ENCODE assay signal across 19 cellular contexts in genomic region chr2:102044235-102044920, GRCh38. TPM values are rescaled to one million over a fixed set of nuclear protein-coding genes. Genes with fewer than 3 reads are reported as not detected.
DNase-seq lines count a peak whose midpoint lies in the region; ATAC-seq, FAIRE-seq and TF ChIP-seq lines count a peak whose summit lies in the region.
"Had no signal": no experiment of that assay in that cellular context is flagged by ENCODE, and none has a peak within 500 bp of the region (broad histone marks: within the 10 kb centered on the region; RNA-seq: fewer than 3 reads in every experiment).

No MANE protein-coding gene starts in this region.

- no peaks in the 10 kb centered on the region for H3K4me1 ChIP-seq in K562 (replicated peaks in 1 of 2; ENCODE audit: control insufficient read depth in 2 of 2, insufficient read depth in 2 of 2, low read length in 2 of 2)
- H3K4me1 ChIP-seq in right lobe of liver = peaks cover 0 to 21% (median 8%) of the 10 kb centered on the region in 4 donors
- H3K4me1 ChIP-seq: BE2C had no signal

- peaks cover 30% of the 10 kb centered on the region for H3K4me1 Mint-ChIP-seq in activated T-cell treated with anti-CD3 and anti-CD28 coated beads, Interleukin-2, amount 50 U/mL, for 72 hours (ENCODE audit: low read depth)
- H3K4me1 Mint-ChIP-seq in stimulated activated memory B cell treated with anti-CD40 and anti-IgM and Interleukin-4, amounts not matched to agents 10 μg/mL and 1 μg/mL and 100 μg/mL, for 72 hours = peaks cover 13% of the 10 kb centered on the region
- H3K4me1 Mint-ChIP-seq: CD4-positive, alpha-beta memory T cell had no signal

- peak; percentile 37 for FAIRE-seq in K562 (lab: Jason Lieb, UNC)
- no peak for FAIRE-seq in H54 (lab: Jason Lieb, UNC)
- FAIRE-seq: A549, G401.6, GM12892, H1 had no signal

- H3K27ac ChIP-seq in K562 (ENCODE audit: extremely low read depth, low read depth, low read length) (no peak overlapping the region), right lobe of liver (peak overlapping the region in 1 of 3 donors; percentile 16)
- H3K27ac ChIP-seq: C4-2B, HL-60 had no signal

- WGBS in K562 (ENCODE audit: insufficient coverage, low coverage, missing lambda C conversion rate) = 23% methylated on average over 3 of the region's 3 CpGs
- 70% methylated on average over 3 of the region's 3 CpGs for WGBS in right lobe of liver (ENCODE audit: insufficient coverage, low coverage, low lambda C conversion rate, missing lambda C conversion rate)

- in situ Hi-C loops in K562 (cut with MboI) = no loop called here

- H3K4me3 ChIP-seq in K562 = no peak overlapping the region
- no peak overlapping the region for H3K4me3 ChIP-seq in right lobe of liver
- H3K4me3 ChIP-seq: A549 had no signal

- DNase-seq in activated T-cell treated with anti-CD3 and anti-CD28 coated beads, Interleukin-2, amount 50 U/mL, for 72 hours = no peak
- DNase-seq in activated T-cell treated with anti-CD3 and anti-CD28 coated beads, Interleukin-2, amount 50 U/mL, for 48 hours = no peak
- DNase-seq in K562 (ENCODE audit: extremely low read depth in 1 of 4, low spot score in 3 of 4) (no peak), right lobe of liver (no peak), H54 (ENCODE audit: insufficient read length, low spot score) (no peak)
- DNase-seq: BE2C; CD4-positive, alpha-beta memory T cell; DMS79; HCEC 1CT; HFFc6 had no signal

- peaks cover 0 to 4% of the 10 kb centered on the region in 2 experiments; a peak in 2 of 5 replicates for H3K27me3 ChIP-seq in K562 (ENCODE audit: control insufficient read depth in 2 of 2, insufficient read depth in 2 of 2, low read length in 2 of 2)
- no peaks in the 10 kb centered on the region for H3K27me3 ChIP-seq in right lobe of liver
- H3K27me3 ChIP-seq: BE2C had no signal

- no peak for TF ChIP-seq EP300 in K562 (IDR thresholded peaks at IDR 0.05; ENCODE audit: low read length)

- H2AFZ ChIP-seq in K562 (ENCODE audit: low read depth, low read length) = no peak overlapping the region

- H3K27ac Mint-ChIP-seq in activated T-cell treated with anti-CD3 and anti-CD28 coated beads, Interleukin-2, amount 50 U/mL, for 72 hours = no peak overlapping the region
- no peak overlapping the region for H3K27ac Mint-ChIP-seq in stimulated activated memory B cell treated with anti-CD40 and anti-IgM and Interleukin-4, amounts not matched to agents 10 μg/mL and 1 μg/mL and 100 μg/mL, for 72 hours
- H3K27ac Mint-ChIP-seq: CD4-positive, alpha-beta memory T cell; HFFc6 had no signal

- BruUV-seq in K562 (replicated peaks; lab: Mats Ljungman, UMichigan) = no TSS peak

- H3K4me2 ChIP-seq in K562 (ENCODE audit: insufficient read depth, low read length) = no peak overlapping the region
- H3K4me2 ChIP-seq: A549 had no signal

- peak; percentile 37 to 45 for ATAC-seq in activated T-cell treated with anti-CD3 and anti-CD28 coated beads, Interleukin-2, amount 50 U/mL, for 72 hours (replicated peaks in 1 of 2)
- ATAC-seq in K562 (no peak), right lobe of liver (peak; percentile 38 to 61 (median 57)), GM19351 (IDR thresholded peaks at IDR 0.05; ENCODE audit: unreplicated experiment) (no peak), HG02798 (IDR thresholded peaks at IDR 0.05; ENCODE audit: poor library complexity, unreplicated experiment) (no peak)
- ATAC-seq in stimulated activated memory B cell treated with anti-CD40 and anti-IgM and Interleukin-4, amounts not matched to agents 10 μg/mL and 1 μg/mL and 100 μg/mL, for 72 hours = peak; percentile 6
- ATAC-seq: A549 had no signal

- no peak for TF ChIP-seq POLR2A in K562 (conservative IDR thresholded peaks at IDR 0.05)
- no peak for TF ChIP-seq POLR2A in right lobe of liver (IDR thresholded peaks at IDR 0.05)
- no peak for TF ChIP-seq POLR2A in H54 (IDR thresholded peaks at IDR 0.05; ENCODE audit: low read depth, low read length)

- no peaks in the 10 kb centered on the region for H3K79me2 ChIP-seq in K562 (ENCODE audit: control insufficient read depth, insufficient read depth, low read length)

- no peaks in the 10 kb centered on the region for H3K9me1 ChIP-seq in K562 (ENCODE audit: control insufficient read depth, insufficient read depth, low read length)

- TF ChIP-seq RAD21 in K562 (CRISPR knock-in tag; conservative IDR thresholded peaks at IDR 0.05 in 1 of 2, IDR thresholded peaks at IDR 0.05 in 1 of 2) = no peak

- H3K27me3 Mint-ChIP-seq in activated T-cell treated with anti-CD3 and anti-CD28 coated beads, Interleukin-2, amount 50 U/mL, for 72 hours (ENCODE audit: low read depth) = peaks cover 36% of the 10 kb centered on the region
- H3K27me3 Mint-ChIP-seq in stimulated activated memory B cell treated with anti-CD40 and anti-IgM and Interleukin-4, amounts not matched to agents 10 μg/mL and 1 μg/mL and 100 μg/mL, for 72 hours = peaks cover 70% of the 10 kb centered on the region

- H3K9me3 Mint-ChIP-seq in activated T-cell treated with anti-CD3 and anti-CD28 coated beads, Interleukin-2, amount 50 U/mL, for 72 hours = peaks cover 2 to 4% of the 10 kb centered on the region in 2 donors
- H3K9me3 Mint-ChIP-seq in stimulated activated memory B cell treated with anti-CD40 and anti-IgM and Interleukin-4, amounts not matched to agents 10 μg/mL and 1 μg/mL and 100 μg/mL, for 72 hours = no peaks in the 10 kb centered on the region
- H3K9me3 Mint-ChIP-seq: CD4-positive, alpha-beta memory T cell had no signal

- no peaks in the 10 kb centered on the region for H4K20me1 ChIP-seq in K562 (replicated peaks; ENCODE audit: control insufficient read depth, insufficient read depth, low read length)

- CTCF ChIA-PET in K562 (lab: Yijun Ruan, JAX; ENCODE audit: low intra/inter-chr PET ratio) = no interaction called here

- POLR2A ChIA-PET in K562 (lab: Yijun Ruan, JAX) = interaction anchor here (0.6 to 3.1 kb wide), 4 partner anchors 11 to 106 kb away, joined by 3 to 12 read pairs (median 4); no protein-coding TSS in a partner anchor

- intact Hi-C loops in K562 (cut with micrococcal nuclease) (no loop called here), right lobe of liver (cut with DNase I) (no loop called here)

- no peak overlapping the region for H3K9ac ChIP-seq in K562 (ENCODE audit: insufficient read depth in 1 of 2, low read depth in 2 of 2, low read length in 2 of 2)

- H3K4me3 Mint-ChIP-seq in activated T-cell treated with anti-CD3 and anti-CD28 coated beads, Interleukin-2, amount 50 U/mL, for 72 hours = no peak overlapping the region
- H3K4me3 Mint-ChIP-seq in stimulated activated memory B cell treated with anti-CD40 and anti-IgM and Interleukin-4, amounts not matched to agents 10 μg/mL and 1 μg/mL and 100 μg/mL, for 72 hours = no peak overlapping the region
- H3K4me3 Mint-ChIP-seq: CD4-positive, alpha-beta memory T cell; HFFc6 had no signal

- H3K36me3 ChIP-seq in K562 (ENCODE audit: control insufficient read depth, insufficient read depth, low read length) = no peaks in the 10 kb centered on the region
- no peaks in the 10 kb centered on the region for H3K36me3 ChIP-seq in right lobe of liver
- H3K36me3 ChIP-seq: BE2C had no signal

- TF ChIP-seq CTCF in K562 (IDR thresholded peaks at IDR 0.05 in 2 of 3, conservative IDR thresholded peaks at IDR 0.05 in 1 of 3; ENCODE audit: insufficient read depth in 2 of 3, low read depth in 1 of 3, low read length in 3 of 3) = no peak
- no peak for TF ChIP-seq CTCF in right lobe of liver (IDR thresholded peaks at IDR 0.05)

- H3K9me3 ChIP-seq in K562 (replicated peaks; ENCODE audit: control insufficient read depth, insufficient read depth, low read depth, low read length) (no peaks in the 10 kb centered on the region), right lobe of liver (no peaks in the 10 kb centered on the region)
- H3K9me3 ChIP-seq: A549, BE2C had no signal

- peaks cover 0 to 4% of the 10 kb centered on the region in 2 donors for H3K36me3 Mint-ChIP-seq in activated T-cell treated with anti-CD3 and anti-CD28 coated beads, Interleukin-2, amount 50 U/mL, for 72 hours (ENCODE audit: insufficient read depth in 2 of 2)
- H3K36me3 Mint-ChIP-seq in stimulated activated memory B cell treated with anti-CD40 and anti-IgM and Interleukin-4, amounts not matched to agents 10 μg/mL and 1 μg/mL and 100 μg/mL, for 72 hours = no peaks in the 10 kb centered on the region
- H3K36me3 Mint-ChIP-seq: CD4-positive, alpha-beta memory T cell had no signal

TF ChIP-seq in K562, 482 proteins besides CTCF, POLR2A, EP300 and RAD21 (continues in another document):
- no peak for TF ChIP-seq CCAR2 (IDR thresholded peaks at IDR 0.05; ENCODE audit: low read depth, low read length)
- no peak for TF ChIP-seq HOMEZ (CRISPR knock-in tag; IDR thresholded peaks at IDR 0.05)

RNA-seq across cellular contexts. Expression of gene IL1R2, which starts 52.6 kb away (rescaled TPM):
- 10 to 100 TPM in 1 of 2 donors, 1 to 10 TPM in 1; 8.2 to 11.0 TPM for total RNA-seq in activated T-cell treated with anti-CD3 and anti-CD28 coated beads, Interleukin-2, amount 50 U/mL, for 72 hours
- not detected in 2 replicates for total RNA-seq in K562 (2011; cell fraction: chromatin; rRNA removed; ENCODE audit: low replicate concordance)
- total RNA-seq in K562 (2011; cell fraction: nucleolus; rRNA removed) = not detected in 2 replicates
- not detected in 2 replicates for total RNA-seq in K562 (2011; cell fraction: nucleoplasm; rRNA removed)
- total RNA-seq in K562 (2014; rRNA removed) (0.24 TPM in 1 of 2 replicates, not detected in the other), K562 (2014; rRNA removed; fragmentation: Illumina TruSeq; extraction: Trizol) (not detected in 2 replicates), K562 (2015; rRNA removed; fragmentation: Illumina TruSeq; extraction: Trizol) (not detected in 2 replicates), K562 (2021) (0.13 TPM in 1 of 2 replicates, not detected in the other), right lobe of liver (10 to 100 TPM in 4 of 6 experiments, 1 to 10 TPM in 2; 5.5 to 22.8 (median 12.3) TPM)
- polyA plus RNA-seq in K562 (2011; rRNA removed) (not detected in 2 replicates), K562 (2014; fragmentation: Illumina TruSeq; extraction: Trizol) (not detected in 2 replicates), K562 (2014; fragmentation: Nextera tagmentation; extraction: Ambion mirVana) (under 1 TPM in 1 of 2 experiments, not detected in 1; 0.13 TPM), K562 (2014; rRNA removed) (not detected in 2 replicates)
- polyA plus RNA-seq in K562 (2011; cell fraction: cytosol; rRNA removed) = not detected in 2 replicates
- not detected in 2 replicates for polyA plus RNA-seq in K562 (2011; cell fraction: nucleus; rRNA removed)
- polyA plus RNA-seq in K562 (2012) = 0.12 TPM in 1 of 2 replicates, not detected in the other
- polyA minus RNA-seq in K562 (2011; rRNA and poly(A)+ RNA removed) = not detected in 2 replicates
- not detected in 2 replicates for polyA minus RNA-seq in K562 (2011; cell fraction: cytosol; rRNA and poly(A)+ RNA removed)
- not detected in 2 replicates for polyA minus RNA-seq in K562 (2011; cell fraction: nucleus; rRNA and poly(A)+ RNA removed)
- total RNA-seq: CD4-positive, alpha-beta memory T cell; H1 had no signal

Comparison
In these comparisons a context has a peak if more than half of its experiments do, and no peak if none do; other contexts are left out.
1. ATAC-seq: peak in activated T-cell treated with anti-CD3 and anti-CD28 coated beads, Interleukin-2, amount 50 U/mL, for 72 hours (2 of 2), right lobe of liver (4 of 4) and stimulated activated memory B cell treated with anti-CD40 and anti-IgM and Interleukin-4, amounts not matched to agents 10 μg/mL and 1 μg/mL and 100 μg/mL, for 72 hours (single experiment); none in K562 (single experiment), GM19351 (single experiment) and HG02798 (single experiment).
2. RNA of gene IL1R2, which starts 52.6 kb away (total RNA-seq): 5.5 to 22.8 TPM in right lobe of liver and 8.2 to 11.0 TPM in activated T-cell treated with anti-CD3 and anti-CD28 coated beads, Interleukin-2, amount 50 U/mL, for 72 hours; 0.13 to 0.24 TPM in K562; every median in the first group is over 4 times any median in the second.